ENCODE assay signal across 1 cellular context in the genomic region with DNA sequence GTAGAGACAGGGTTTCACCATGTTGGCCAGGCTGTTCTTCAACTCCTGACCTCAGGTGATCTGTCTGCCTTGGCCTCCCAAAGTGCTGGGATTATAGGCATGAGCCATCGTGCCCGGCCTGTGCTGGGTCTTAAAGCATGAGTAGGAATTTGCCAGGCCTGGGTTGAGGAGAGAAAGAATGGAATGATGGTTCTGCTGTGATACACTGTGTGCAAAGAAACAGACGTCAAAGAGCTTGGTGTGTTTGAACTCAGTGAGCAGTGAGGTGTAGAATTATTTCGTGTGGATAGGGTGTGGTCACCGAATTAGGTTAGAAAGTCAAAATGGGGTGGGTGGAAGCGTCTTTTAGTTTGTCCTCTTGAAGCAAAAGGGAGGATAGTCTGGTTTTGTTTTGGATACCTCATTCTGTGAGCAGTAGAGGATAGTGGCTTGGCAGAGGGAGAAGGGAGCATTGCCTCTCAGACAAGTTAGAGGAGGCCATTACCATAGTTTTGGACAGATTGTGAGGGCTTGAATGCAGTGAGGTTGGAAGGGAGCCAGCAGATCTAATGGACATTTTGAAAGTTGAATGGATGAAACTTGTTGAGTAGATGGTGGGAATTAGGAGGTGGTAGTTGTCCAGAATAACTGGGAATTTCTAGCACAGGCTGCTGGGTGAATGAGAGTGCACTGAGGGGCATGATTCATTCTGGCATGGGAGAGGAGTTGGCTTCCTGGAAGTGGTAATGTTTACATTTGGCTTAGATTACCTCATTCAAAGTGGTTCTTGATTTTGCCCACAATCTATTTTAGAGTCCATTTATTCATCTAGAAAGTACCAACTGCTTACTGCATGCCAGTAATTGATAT.
A peak's percentile ranks its signal among the peaks of the same experiment; 100 is the strongest.
TF ChIP-seq lines count a peak whose summit lies in the region.

No MANE protein-coding gene starts in this region.

TF ChIP-seq in HEK293, 187 proteins besides CTCF, POLR2A, EP300 and RAD21 (continued from another document and continues in another):
- TF ChIP-seq, protein P1, sequence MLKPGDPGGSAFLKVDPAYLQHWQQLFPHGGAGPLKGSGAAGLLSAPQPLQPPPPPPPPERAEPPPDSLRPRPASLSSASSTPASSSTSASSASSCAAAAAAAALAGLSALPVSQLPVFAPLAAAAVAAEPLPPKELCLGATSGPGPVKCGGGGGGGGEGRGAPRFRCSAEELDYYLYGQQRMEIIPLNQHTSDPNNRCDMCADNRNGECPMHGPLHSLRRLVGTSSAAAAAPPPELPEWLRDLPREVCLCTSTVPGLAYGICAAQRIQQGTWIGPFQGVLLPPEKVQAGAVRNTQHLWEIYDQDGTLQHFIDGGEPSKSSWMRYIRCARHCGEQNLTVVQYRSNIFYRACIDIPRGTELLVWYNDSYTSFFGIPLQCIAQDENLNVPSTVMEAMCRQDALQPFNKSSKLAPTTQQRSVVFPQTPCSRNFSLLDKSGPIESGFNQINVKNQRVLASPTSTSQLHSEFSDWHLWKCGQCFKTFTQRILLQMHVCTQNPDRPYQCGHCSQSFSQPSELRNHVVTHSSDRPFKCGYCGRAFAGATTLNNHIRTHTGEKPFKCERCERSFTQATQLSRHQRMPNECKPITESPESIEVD (tag by site-specific recombination; IDR thresholded peaks at IDR 0.05) = peak; percentile 72
- TF ChIP-seq ZNF623 (tag by site-specific recombination; IDR thresholded peaks at IDR 0.05) (no peak), ZNF747 (tag by site-specific recombination; IDR thresholded peaks at IDR 0.05) (no peak), ZNF354C (tag by site-specific recombination; IDR thresholded peaks at IDR 0.05; ENCODE audit: borderline replicate concordance, low read depth) (no peak), KLF8 (tag by site-specific recombination; IDR thresholded peaks at IDR 0.05) (no peak), ZFP41 (tag by site-specific recombination; IDR thresholded peaks at IDR 0.05; ENCODE audit: borderline replicate concordance) (no peak), ZNF624 (tag by site-specific recombination; IDR thresholded peaks at IDR 0.05) (no peak), ZNF664 (tag by site-specific recombination; IDR thresholded peaks at IDR 0.05) (no peak), ZNF610 (tag by site-specific recombination; IDR thresholded peaks at IDR 0.05; ENCODE audit: borderline replicate concordance) (no peak), ZNF426 (tag by site-specific recombination; IDR thresholded peaks at IDR 0.05) (no peak), ZNF23 (tag by site-specific recombination; IDR thresholded peaks at IDR 0.05; ENCODE audit: borderline replicate concordance) (no peak), HOXD13 (CRISPR knock-in tag; IDR thresholded peaks at IDR 0.05; ENCODE audit: borderline replicate concordance) (no peak), IKZF3 (tag by site-specific recombination; IDR thresholded peaks at IDR 0.05) (peak; percentile 60; the same call in 1 of the 2 replicates), ZNF121 (tag by site-specific recombination; IDR thresholded peaks at IDR 0.05) (no peak), ZIC2 (tag by site-specific recombination; IDR thresholded peaks at IDR 0.05) (no peak), ZNF174 (tag by site-specific recombination; IDR thresholded peaks at IDR 0.05) (no peak), ZNF785 (tag by site-specific recombination; IDR thresholded peaks at IDR 0.05) (no peak), ZNF555 (tag by site-specific recombination; conservative IDR thresholded peaks at IDR 0.05) (no peak), FEZF1 (tag by site-specific recombination; IDR thresholded peaks at IDR 0.05) (peak; percentile 10; the same call in 1 of the 2 replicates), ZNF660 (tag by site-specific recombination; IDR thresholded peaks at IDR 0.05) (peak; percentile 38; the same call in 1 of the 2 replicates), ZNF155 (tag by site-specific recombination; IDR thresholded peaks at IDR 0.05) (no peak), GFI1B (tag by site-specific recombination; IDR thresholded peaks at IDR 0.05) (no peak), ZNF707 (tag by site-specific recombination; IDR thresholded peaks at IDR 0.05) (no peak), ZNF221 (tag by site-specific recombination; IDR thresholded peaks at IDR 0.05; ENCODE audit: borderline replicate concordance) (no peak), HOXC10 (CRISPR knock-in tag; IDR thresholded peaks at IDR 0.05) (no peak)
- TF ChIP-seq, protein P2, sequence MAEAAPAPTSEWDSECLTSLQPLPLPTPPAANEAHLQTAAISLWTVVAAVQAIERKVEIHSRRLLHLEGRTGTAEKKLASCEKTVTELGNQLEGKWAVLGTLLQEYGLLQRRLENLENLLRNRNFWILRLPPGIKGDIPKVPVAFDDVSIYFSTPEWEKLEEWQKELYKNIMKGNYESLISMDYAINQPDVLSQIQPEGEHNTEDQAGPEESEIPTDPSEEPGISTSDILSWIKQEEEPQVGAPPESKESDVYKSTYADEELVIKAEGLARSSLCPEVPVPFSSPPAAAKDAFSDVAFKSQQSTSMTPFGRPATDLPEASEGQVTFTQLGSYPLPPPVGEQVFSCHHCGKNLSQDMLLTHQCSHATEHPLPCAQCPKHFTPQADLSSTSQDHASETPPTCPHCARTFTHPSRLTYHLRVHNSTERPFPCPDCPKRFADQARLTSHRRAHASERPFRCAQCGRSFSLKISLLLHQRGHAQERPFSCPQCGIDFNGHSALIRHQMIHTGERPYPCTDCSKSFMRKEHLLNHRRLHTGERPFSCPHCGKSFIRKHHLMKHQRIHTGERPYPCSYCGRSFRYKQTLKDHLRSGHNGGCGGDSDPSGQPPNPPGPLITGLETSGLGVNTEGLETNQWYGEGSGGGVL (tag by site-specific recombination; IDR thresholded peaks at IDR 0.05) = 0 out of 2 replicates have a peak, but pooled peaks have one; percentile 49
- TF ChIP-seq, protein P3, sequence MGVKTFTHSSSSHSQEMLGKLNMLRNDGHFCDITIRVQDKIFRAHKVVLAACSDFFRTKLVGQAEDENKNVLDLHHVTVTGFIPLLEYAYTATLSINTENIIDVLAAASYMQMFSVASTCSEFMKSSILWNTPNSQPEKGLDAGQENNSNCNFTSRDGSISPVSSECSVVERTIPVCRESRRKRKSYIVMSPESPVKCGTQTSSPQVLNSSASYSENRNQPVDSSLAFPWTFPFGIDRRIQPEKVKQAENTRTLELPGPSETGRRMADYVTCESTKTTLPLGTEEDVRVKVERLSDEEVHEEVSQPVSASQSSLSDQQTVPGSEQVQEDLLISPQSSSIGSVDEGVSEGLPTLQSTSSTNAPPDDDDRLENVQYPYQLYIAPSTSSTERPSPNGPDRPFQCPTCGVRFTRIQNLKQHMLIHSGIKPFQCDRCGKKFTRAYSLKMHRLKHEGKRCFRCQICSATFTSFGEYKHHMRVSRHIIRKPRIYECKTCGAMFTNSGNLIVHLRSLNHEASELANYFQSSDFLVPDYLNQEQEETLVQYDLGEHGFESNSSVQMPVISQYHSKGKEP (tag by site-specific recombination; IDR thresholded peaks at IDR 0.05) = no peak
- TF ChIP-seq, protein P4, sequence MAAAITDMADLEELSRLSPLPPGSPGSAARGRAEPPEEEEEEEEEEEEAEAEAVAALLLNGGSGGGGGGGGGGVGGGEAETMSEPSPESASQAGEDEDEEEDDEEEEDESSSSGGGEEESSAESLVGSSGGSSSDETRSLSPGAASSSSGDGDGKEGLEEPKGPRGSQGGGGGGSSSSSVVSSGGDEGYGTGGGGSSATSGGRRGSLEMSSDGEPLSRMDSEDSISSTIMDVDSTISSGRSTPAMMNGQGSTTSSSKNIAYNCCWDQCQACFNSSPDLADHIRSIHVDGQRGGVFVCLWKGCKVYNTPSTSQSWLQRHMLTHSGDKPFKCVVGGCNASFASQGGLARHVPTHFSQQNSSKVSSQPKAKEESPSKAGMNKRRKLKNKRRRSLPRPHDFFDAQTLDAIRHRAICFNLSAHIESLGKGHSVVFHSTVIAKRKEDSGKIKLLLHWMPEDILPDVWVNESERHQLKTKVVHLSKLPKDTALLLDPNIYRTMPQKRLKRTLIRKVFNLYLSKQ (tag by site-specific recombination; IDR thresholded peaks at IDR 0.05; ENCODE audit: borderline replicate concordance) = no peak
- TF ChIP-seq, protein P5, sequence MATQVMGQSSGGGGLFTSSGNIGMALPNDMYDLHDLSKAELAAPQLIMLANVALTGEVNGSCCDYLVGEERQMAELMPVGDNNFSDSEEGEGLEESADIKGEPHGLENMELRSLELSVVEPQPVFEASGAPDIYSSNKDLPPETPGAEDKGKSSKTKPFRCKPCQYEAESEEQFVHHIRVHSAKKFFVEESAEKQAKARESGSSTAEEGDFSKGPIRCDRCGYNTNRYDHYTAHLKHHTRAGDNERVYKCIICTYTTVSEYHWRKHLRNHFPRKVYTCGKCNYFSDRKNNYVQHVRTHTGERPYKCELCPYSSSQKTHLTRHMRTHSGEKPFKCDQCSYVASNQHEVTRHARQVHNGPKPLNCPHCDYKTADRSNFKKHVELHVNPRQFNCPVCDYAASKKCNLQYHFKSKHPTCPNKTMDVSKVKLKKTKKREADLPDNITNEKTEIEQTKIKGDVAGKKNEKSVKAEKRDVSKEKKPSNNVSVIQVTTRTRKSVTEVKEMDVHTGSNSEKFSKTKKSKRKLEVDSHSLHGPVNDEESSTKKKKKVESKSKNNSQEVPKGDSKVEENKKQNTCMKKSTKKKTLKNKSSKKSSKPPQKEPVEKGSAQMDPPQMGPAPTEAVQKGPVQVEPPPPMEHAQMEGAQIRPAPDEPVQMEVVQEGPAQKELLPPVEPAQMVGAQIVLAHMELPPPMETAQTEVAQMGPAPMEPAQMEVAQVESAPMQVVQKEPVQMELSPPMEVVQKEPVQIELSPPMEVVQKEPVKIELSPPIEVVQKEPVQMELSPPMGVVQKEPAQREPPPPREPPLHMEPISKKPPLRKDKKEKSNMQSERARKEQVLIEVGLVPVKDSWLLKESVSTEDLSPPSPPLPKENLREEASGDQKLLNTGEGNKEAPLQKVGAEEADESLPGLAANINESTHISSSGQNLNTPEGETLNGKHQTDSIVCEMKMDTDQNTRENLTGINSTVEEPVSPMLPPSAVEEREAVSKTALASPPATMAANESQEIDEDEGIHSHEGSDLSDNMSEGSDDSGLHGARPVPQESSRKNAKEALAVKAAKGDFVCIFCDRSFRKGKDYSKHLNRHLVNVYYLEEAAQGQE (tag by site-specific recombination; IDR thresholded peaks at IDR 0.05) = no peak
- TF ChIP-seq, protein P6, sequence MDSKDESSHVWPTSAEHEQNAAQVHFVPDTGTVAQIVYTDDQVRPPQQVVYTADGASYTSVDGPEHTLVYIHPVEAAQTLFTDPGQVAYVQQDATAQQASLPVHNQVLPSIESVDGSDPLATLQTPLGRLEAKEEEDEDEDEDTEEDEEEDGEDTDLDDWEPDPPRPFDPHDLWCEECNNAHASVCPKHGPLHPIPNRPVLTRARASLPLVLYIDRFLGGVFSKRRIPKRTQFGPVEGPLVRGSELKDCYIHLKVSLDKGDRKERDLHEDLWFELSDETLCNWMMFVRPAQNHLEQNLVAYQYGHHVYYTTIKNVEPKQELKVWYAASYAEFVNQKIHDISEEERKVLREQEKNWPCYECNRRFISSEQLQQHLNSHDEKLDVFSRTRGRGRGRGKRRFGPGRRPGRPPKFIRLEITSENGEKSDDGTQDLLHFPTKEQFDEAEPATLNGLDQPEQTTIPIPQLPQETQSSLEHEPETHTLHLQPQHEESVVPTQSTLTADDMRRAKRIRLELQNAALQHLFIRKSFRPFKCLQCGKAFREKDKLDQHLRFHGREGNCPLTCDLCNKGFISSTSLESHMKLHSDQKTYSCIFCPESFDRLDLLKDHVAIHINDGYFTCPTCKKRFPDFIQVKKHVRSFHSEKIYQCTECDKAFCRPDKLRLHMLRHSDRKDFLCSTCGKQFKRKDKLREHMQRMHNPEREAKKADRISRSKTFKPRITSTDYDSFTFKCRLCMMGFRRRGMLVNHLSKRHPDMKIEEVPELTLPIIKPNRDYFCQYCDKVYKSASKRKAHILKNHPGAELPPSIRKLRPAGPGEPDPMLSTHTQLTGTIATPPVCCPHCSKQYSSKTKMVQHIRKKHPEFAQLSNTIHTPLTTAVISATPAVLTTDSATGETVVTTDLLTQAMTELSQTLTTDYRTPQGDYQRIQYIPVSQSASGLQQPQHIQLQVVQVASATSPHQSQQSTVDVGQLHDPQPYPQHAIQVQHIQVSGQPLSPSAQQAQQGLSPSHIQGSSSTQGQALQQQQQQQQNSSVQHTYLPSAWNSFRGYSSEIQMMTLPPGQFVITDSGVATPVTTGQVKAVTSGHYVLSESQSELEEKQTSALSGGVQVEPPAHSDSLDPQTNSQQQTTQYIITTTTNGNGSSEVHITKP (tag by site-specific recombination; IDR thresholded peaks at IDR 0.05) = peak; percentile 78
- TF ChIP-seq, protein P7, sequence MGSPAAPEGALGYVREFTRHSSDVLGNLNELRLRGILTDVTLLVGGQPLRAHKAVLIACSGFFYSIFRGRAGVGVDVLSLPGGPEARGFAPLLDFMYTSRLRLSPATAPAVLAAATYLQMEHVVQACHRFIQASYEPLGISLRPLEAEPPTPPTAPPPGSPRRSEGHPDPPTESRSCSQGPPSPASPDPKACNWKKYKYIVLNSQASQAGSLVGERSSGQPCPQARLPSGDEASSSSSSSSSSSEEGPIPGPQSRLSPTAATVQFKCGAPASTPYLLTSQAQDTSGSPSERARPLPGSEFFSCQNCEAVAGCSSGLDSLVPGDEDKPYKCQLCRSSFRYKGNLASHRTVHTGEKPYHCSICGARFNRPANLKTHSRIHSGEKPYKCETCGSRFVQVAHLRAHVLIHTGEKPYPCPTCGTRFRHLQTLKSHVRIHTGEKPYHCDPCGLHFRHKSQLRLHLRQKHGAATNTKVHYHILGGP (tag by site-specific recombination; IDR thresholded peaks at IDR 0.05) = no peak
- TF ChIP-seq, protein P8, sequence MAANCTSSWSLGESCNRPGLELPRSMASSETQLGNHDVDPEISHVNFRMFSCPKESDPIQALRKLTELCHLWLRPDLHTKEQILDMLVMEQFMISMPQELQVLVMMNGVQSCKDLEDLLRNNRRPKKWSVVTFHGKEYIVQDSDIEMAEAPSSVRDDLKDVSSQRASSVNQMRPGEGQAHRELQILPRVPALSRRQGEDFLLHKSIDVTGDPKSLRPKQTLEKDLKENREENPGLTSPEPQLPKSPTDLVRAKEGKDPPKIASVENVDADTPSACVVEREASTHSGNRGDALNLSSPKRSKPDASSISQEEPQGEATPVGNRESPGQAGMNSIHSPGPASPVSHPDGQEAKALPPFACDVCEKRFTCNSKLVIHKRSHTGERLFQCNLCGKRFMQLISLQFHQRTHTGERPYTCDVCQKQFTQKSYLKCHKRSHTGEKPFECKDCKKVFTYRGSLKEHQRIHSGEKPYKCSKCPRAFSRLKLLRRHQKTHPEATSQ (tag by site-specific recombination; IDR thresholded peaks at IDR 0.05) = no peak
